Comparison of ENCODE assay signal across 1 cellular context in genomic region chr18:58865714-58866113, GRCh38.
TF ChIP-seq lines count a peak whose summit lies in the region.

No MANE protein-coding gene starts in this region.

TF ChIP-seq in endothelial cell of umbilical vein, 7 proteins besides CTCF, POLR2A, EP300 and RAD21 (continued from another document):
- TF ChIP-seq GATA2 (IDR thresholded peaks at IDR 0.05; ENCODE audit: insufficient read depth, insufficient read length, low read depth, low read length), result no peak
